ENCODE assay signal across 1 cellular context in genomic region chr2:41719756-41720155, GRCh38.
TF ChIP-seq lines count a peak whose summit lies in the region.

No MANE protein-coding gene starts in this region.

TF ChIP-seq in HepG2, 621 proteins besides CTCF, POLR2A, EP300 and RAD21 (continued from another document):
- TF ChIP-seq, protein P1, sequence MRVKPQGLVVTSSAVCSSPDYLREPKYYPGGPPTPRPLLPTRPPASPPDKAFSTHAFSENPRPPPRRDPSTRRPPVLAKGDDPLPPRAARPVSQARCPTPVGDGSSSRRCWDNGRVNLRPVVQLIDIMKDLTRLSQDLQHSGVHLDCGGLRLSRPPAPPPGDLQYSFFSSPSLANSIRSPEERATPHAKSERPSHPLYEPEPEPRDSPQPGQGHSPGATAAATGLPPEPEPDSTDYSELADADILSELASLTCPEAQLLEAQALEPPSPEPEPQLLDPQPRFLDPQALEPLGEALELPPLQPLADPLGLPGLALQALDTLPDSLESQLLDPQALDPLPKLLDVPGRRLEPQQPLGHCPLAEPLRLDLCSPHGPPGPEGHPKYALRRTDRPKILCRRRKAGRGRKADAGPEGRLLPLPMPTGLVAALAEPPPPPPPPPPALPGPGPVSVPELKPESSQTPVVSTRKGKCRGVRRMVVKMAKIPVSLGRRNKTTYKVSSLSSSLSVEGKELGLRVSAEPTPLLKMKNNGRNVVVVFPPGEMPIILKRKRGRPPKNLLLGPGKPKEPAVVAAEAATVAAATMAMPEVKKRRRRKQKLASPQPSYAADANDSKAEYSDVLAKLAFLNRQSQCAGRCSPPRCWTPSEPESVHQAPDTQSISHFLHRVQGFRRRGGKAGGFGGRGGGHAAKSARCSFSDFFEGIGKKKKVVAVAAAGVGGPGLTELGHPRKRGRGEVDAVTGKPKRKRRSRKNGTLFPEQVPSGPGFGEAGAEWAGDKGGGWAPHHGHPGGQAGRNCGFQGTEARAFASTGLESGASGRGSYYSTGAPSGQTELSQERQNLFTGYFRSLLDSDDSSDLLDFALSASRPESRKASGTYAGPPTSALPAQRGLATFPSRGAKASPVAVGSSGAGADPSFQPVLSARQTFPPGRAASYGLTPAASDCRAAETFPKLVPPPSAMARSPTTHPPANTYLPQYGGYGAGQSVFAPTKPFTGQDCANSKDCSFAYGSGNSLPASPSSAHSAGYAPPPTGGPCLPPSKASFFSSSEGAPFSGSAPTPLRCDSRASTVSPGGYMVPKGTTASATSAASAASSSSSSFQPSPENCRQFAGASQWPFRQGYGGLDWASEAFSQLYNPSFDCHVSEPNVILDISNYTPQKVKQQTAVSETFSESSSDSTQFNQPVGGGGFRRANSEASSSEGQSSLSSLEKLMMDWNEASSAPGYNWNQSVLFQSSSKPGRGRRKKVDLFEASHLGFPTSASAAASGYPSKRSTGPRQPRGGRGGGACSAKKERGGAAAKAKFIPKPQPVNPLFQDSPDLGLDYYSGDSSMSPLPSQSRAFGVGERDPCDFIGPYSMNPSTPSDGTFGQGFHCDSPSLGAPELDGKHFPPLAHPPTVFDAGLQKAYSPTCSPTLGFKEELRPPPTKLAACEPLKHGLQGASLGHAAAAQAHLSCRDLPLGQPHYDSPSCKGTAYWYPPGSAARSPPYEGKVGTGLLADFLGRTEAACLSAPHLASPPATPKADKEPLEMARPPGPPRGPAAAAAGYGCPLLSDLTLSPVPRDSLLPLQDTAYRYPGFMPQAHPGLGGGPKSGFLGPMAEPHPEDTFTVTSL (CRISPR knock-in tag; IDR thresholded peaks at IDR 0.05; ENCODE audit: borderline replicate concordance): no peak
- TF ChIP-seq ZNF607 (CRISPR knock-in tag; IDR thresholded peaks at IDR 0.05; ENCODE audit: borderline replicate concordance) (no peak), MYC (CRISPR knock-in tag; IDR thresholded peaks at IDR 0.05; ENCODE audit: borderline replicate concordance) (no peak), CEBPG (CRISPR knock-in tag; IDR thresholded peaks at IDR 0.05) (no peak), BCL3 (CRISPR knock-in tag; IDR thresholded peaks at IDR 0.05) (no peak), ZNF83 (CRISPR knock-in tag; IDR thresholded peaks at IDR 0.05; ENCODE audit: borderline replicate concordance) (no peak), ZNF30 (CRISPR knock-in tag; IDR thresholded peaks at IDR 0.05) (no peak), ZNF513 (CRISPR knock-in tag; conservative IDR thresholded peaks at IDR 0.05) (no peak), NFIB (CRISPR knock-in tag; IDR thresholded peaks at IDR 0.05; ENCODE audit: borderline replicate concordance) (no peak), NFE2L1 (CRISPR knock-in tag; IDR thresholded peaks at IDR 0.05; ENCODE audit: borderline replicate concordance) (no peak)
- TF ChIP-seq, protein P2, sequence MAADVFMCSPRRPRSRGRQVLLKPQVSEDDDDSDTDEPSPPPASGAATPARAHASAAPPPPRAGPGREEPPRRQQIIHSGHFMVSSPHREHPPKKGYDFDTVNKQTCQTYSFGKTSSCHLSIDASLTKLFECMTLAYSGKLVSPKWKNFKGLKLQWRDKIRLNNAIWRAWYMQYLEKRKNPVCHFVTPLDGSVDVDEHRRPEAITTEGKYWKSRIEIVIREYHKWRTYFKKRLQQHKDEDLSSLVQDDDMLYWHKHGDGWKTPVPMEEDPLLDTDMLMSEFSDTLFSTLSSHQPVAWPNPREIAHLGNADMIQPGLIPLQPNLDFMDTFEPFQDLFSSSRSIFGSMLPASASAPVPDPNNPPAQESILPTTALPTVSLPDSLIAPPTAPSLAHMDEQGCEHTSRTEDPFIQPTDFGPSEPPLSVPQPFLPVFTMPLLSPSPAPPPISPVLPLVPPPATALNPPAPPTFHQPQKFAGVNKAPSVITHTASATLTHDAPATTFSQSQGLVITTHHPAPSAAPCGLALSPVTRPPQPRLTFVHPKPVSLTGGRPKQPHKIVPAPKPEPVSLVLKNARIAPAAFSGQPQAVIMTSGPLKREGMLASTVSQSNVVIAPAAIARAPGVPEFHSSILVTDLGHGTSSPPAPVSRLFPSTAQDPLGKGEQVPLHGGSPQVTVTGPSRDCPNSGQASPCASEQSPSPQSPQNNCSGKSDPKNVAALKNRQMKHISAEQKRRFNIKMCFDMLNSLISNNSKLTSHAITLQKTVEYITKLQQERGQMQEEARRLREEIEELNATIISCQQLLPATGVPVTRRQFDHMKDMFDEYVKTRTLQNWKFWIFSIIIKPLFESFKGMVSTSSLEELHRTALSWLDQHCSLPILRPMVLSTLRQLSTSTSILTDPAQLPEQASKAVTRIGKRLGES (CRISPR knock-in tag; IDR thresholded peaks at IDR 0.05; ENCODE audit: borderline replicate concordance): no peak
